Comparison of ENCODE assay signal across 5 cellular contexts in the genomic region with DNA sequence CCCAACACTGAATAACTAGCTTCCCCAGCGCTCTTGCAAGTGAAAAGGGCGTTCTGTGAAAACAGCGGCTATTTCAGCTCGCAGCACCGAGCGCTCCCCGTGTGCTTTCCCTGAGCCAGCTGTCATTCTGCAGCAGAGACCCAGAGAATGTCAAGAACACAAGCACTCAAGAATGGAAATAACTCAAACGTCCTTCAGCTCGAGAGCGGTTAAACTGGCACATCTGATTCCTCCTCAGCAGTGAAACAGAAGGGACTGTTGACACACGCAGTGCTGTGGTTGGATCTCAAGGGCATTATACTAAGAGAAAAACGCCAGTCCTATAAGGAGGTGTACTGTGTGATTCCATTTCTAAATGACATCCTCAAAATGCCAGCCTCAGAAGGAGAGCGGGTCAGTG. TPM values are rescaled to one million over a fixed set of nuclear protein-coding genes. Genes with fewer than 3 reads are reported as not detected.
DNase-seq lines count a peak whose midpoint lies in the region; ATAC-seq and TF ChIP-seq lines count a peak whose summit lies in the region.
"Not testable (repeated sequence)": the region's sequence is repeated elsewhere in the genome, so short reads cannot be mapped to it uniquely, and the experiment has no call there.

No MANE protein-coding gene starts in this region.

- not testable (repeated sequence) for TF ChIP-seq POLR2A in heart left ventricle (IDR thresholded peaks at IDR 0.05)

- ATAC-seq in Right ventricle myocardium inferior (peak; percentile 71), heart left ventricle (peak; percentile 60 to 85 (median 74)), left ventricle myocardium superior (peak; percentile 74), lower lobe of right lung (peak; percentile 86), upper lobe of right lung (peak; percentile 90)

- H3K9me3 ChIP-seq in heart left ventricle, lower lobe of right lung, upper lobe of right lung: not testable (repeated sequence)

- H3K36me3 ChIP-seq in heart left ventricle, result peaks cover 0 to 16% (median 14%) of the 10 kb centered on the region in 9 donors
- peaks cover 16% of the 10 kb centered on the region for H3K36me3 ChIP-seq in lower lobe of right lung
- peaks cover 16% of the 10 kb centered on the region for H3K36me3 ChIP-seq in upper lobe of right lung

- TF ChIP-seq CTCF in heart left ventricle (IDR thresholded peaks at IDR 0.05); lower lobe of right lung (IDR thresholded peaks at IDR 0.05); upper lobe of right lung (IDR thresholded peaks at IDR 0.05): not testable (repeated sequence)

- not testable (repeated sequence) for H3K27me3 ChIP-seq in heart left ventricle; lower lobe of right lung (ENCODE audit: low read depth); upper lobe of right lung

- not testable (repeated sequence) for H3K4me1 ChIP-seq in heart left ventricle, lower lobe of right lung, upper lobe of right lung

- no CpG with 5 or more reads among the region's 13 CpGs for WGBS in heart left ventricle, 4 donors

- DNase-seq in Right ventricle myocardium inferior (ENCODE audit: missing footprints); heart left ventricle; left ventricle myocardium superior; lower lobe of right lung; upper lobe of right lung: not testable (repeated sequence)

- H3K4me3 ChIP-seq in heart left ventricle, lower lobe of right lung, upper lobe of right lung: not testable (repeated sequence)

- not testable (repeated sequence) for H3K27ac ChIP-seq in heart left ventricle, lower lobe of right lung, upper lobe of right lung

- intact Hi-C loops in Right ventricle myocardium inferior (cut with DNase I); heart left ventricle (cut with DNase I); left ventricle myocardium superior (cut with micrococcal nuclease); lower lobe of right lung (cut with DNase I); upper lobe of right lung (cut with DNase I): not testable (repeated sequence)

RNA-seq across cellular contexts. Expression of a gene that starts 8.2 kb away (rescaled TPM):
- total RNA-seq in Right ventricle myocardium inferior, result 8.1 TPM
- 10 to 100 TPM in 1 of 9 donors, 1 to 10 TPM in 6, under 1 TPM in 1, not detected in 1; 0.70 to 10.2 (median 5.0) TPM for total RNA-seq in heart left ventricle
- polyA plus RNA-seq in heart left ventricle, result 1 to 10 TPM; 1.1 to 6.0 TPM
- 8.7 TPM for total RNA-seq in left ventricle myocardium superior
- 10.9 TPM for total RNA-seq in lower lobe of right lung
- 9.9 TPM for total RNA-seq in upper lobe of right lung

RNA-seq across cellular contexts. Expression of a gene that starts 34.5 kb away (rescaled TPM):
- total RNA-seq in Right ventricle myocardium inferior (143 TPM), heart left ventricle (100 to 1,000 TPM in 2 of 9 donors, 10 to 100 TPM in 7; 10.2 to 140 (median 14.1) TPM), left ventricle myocardium superior (141 TPM), lower lobe of right lung (37.1 TPM), upper lobe of right lung (44.5 TPM)
- 100 to 1,000 TPM in 1 of 2 donors, 10 to 100 TPM in 1; 26.5 to 109 TPM for polyA plus RNA-seq in heart left ventricle
